ENCODE assay signal across 22 cellular contexts in the genomic region with DNA sequence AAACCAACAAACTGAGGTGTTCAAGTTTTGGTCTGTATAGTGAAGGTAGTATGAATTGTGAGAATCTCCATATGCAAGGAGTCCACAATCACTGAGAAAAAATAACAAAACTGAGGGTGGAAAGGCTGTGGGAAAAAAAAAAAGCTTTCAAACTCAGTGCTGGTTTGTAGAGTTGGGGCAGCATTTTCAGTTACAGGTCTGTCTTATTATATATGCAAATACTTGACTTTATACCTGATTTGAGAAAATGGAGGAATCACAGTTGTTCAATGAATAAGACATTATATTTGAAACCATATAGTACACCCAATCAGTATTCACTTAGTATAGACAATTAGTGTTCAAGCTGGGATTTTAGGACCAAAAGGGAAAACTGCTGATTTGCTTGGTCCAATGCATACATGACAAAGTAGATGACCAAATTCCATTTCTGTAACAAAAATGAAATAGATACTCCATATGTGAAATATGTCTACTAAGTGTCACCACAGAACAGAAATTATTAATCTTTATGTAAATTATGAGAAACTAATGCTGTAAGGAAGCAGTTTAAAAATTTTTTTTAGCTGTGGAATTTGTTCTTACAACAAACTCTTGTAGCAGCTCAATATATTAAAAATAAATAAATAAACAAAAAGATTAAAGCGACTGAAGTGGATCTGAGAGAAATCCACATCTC.
"Had no signal": no experiment of that assay in that cellular context is flagged by ENCODE, and none has a peak within 500 bp of the region (broad histone marks: within the 10 kb centered on the region; RNA-seq: fewer than 3 reads in every experiment).

No MANE protein-coding gene starts in this region.

- DNase-seq: activated CD4-positive, alpha-beta T cell treated with anti-CD3 and anti-CD28 coated beads for 1 hour; activated CD4-positive, alpha-beta T cell treated with anti-CD3 and anti-CD28 coated beads, Interleukin-2, amount 50 U/mL, for 1 hour; activated CD8-positive, alpha-beta T cell treated with anti-CD3 and anti-CD28 coated beads, Interleukin-2, amount 10 ng/mL, durations not matched to agents 7 days and 5 days; activated T-cell treated with anti-CD3 and anti-CD28 coated beads, Interleukin-2, amount 50 U/mL, for 1 hour; adrenal gland; brain microvascular endothelial cell; caudate nucleus; dermis blood vessel endothelial cell; effector CD8-positive, alpha-beta T cell; erythroblast; foreskin fibroblast; heart right ventricle; islet precursor cell; left cardiac atrium; midbrain; natural killer cell; small intestine; stimulated activated CD4-positive, alpha-beta T cell treated with anti-CD3 and anti-CD28 coated beads, Interleukin-2, amount 100 ng/mL, for 24 hours; testis; upper lobe of left lung had no signal

- ATAC-seq: activated CD8-positive, alpha-beta T cell treated with anti-CD3 and anti-CD28 coated beads, Interleukin-2, amount 10 ng/mL, durations not matched to agents 7 days and 5 days; heart right ventricle; left cardiac atrium; natural killer cell; sciatic nerve; stimulated activated memory B cell treated with anti-CD40 and anti-IgM and Interleukin-4, amounts not matched to agents 10 μg/mL and 1 μg/mL and 100 μg/mL, for 72 hours had no signal
